ENCODE assay signal across 8 cellular contexts in genomic region chrX:37871626-37872302, GRCh38. TPM values are rescaled to one million over a fixed set of nuclear protein-coding genes. Genes with fewer than 3 reads are reported as not detected.
DNase-seq lines count a peak whose midpoint lies in the region; ATAC-seq, FAIRE-seq and TF ChIP-seq lines count a peak whose summit lies in the region.

No MANE protein-coding gene starts in this region.

- H3K36me3 Mint-ChIP-seq in activated T-helper 1 cell treated with anti-CD3 and anti-CD28 coated beads, Interleukin-12 subunit alpha, Interleukin-12 subunit beta, Interleukin-2, Interleukin-4 antibody, amounts not matched to agents 30 ng/mL and 10 ng/mL and 1 ng/mL, durations not matched to agents 14 hours and 24 hours and 36 hours (ENCODE audit: low read depth): no peaks in the 10 kb centered on the region

- H3K27me3 Mint-ChIP-seq in activated T-helper 1 cell treated with anti-CD3 and anti-CD28 coated beads, Interleukin-12 subunit alpha, Interleukin-12 subunit beta, Interleukin-2, Interleukin-4 antibody, amounts not matched to agents 30 ng/mL and 10 ng/mL and 1 ng/mL, durations not matched to agents 14 hours and 24 hours and 36 hours (ENCODE audit: insufficient read depth): peaks cover 3% of the 10 kb centered on the region

- no peak overlapping the region for H3K4me3 Mint-ChIP-seq in activated T-helper 1 cell treated with anti-CD3 and anti-CD28 coated beads, Interleukin-12 subunit alpha, Interleukin-12 subunit beta, Interleukin-2, Interleukin-4 antibody, amounts not matched to agents 30 ng/mL and 10 ng/mL and 1 ng/mL, durations not matched to agents 14 hours and 24 hours and 36 hours

- H3K9me3 Mint-ChIP-seq in activated T-helper 1 cell treated with anti-CD3 and anti-CD28 coated beads, Interleukin-12 subunit alpha, Interleukin-12 subunit beta, Interleukin-2, Interleukin-4 antibody, amounts not matched to agents 30 ng/mL and 10 ng/mL and 1 ng/mL, durations not matched to agents 14 hours and 24 hours and 36 hours: peaks cover 7% of the 10 kb centered on the region

- ATAC-seq in SK-N-SH treated with all-trans-retinoic acid at 6 μM for 48 hours (peak; percentile 96), GM21381 (IDR thresholded peaks at IDR 0.05; ENCODE audit: unreplicated experiment) (no peak), HG03139 (IDR thresholded peaks at IDR 0.05; ENCODE audit: unreplicated experiment) (no peak)

- DNase-seq in stimulated activated CD4-positive, alpha-beta T cell treated with anti-CD3 and anti-CD28 coated beads, Interleukin-15, amount 100 ng/mL, for 48 hours (ENCODE audit: low read depth in 2 of 2): peak; percentile 2 to 7
- no peak for DNase-seq in stimulated activated CD4-positive, alpha-beta T cell treated with anti-CD3 and anti-CD28 coated beads, Interleukin-12 subunit alpha, Interleukin-12 subunit beta, amount 100 ng/mL, for 4 hours
- peak; percentile 85 for DNase-seq in glomerular visceral epithelial cell (ENCODE audit: extremely low spot score)
- peak; percentile 82 for DNase-seq in urothelium cell line (ENCODE audit: low spot score)
- no peak for DNase-seq in activated T-helper 1 cell treated with anti-CD3 and anti-CD28 coated beads, Interleukin-12 subunit alpha, Interleukin-12 subunit beta, Interleukin-2, Interleukin-4 antibody, amounts not matched to agents 30 ng/mL and 10 ng/mL and 1 ng/mL, durations not matched to agents 14 hours and 24 hours and 36 hours (ENCODE audit: low spot score)

- peaks cover 8% of the 10 kb centered on the region for H3K4me1 Mint-ChIP-seq in activated T-helper 1 cell treated with anti-CD3 and anti-CD28 coated beads, Interleukin-12 subunit alpha, Interleukin-12 subunit beta, Interleukin-2, Interleukin-4 antibody, amounts not matched to agents 30 ng/mL and 10 ng/mL and 1 ng/mL, durations not matched to agents 14 hours and 24 hours and 36 hours (ENCODE audit: low read depth)

- intact Hi-C loops in activated T-helper 1 cell treated with anti-CD3 and anti-CD28 coated beads, Interleukin-12 subunit alpha, Interleukin-12 subunit beta, Interleukin-2, Interleukin-4 antibody, amounts not matched to agents 30 ng/mL and 10 ng/mL and 1 ng/mL, durations not matched to agents 14 hours and 24 hours and 36 hours (cut with micrococcal nuclease): no loop called here

- FAIRE-seq in urothelium cell line (lab: Jason Lieb, UNC): no peak

- H3K27ac Mint-ChIP-seq in activated T-helper 1 cell treated with anti-CD3 and anti-CD28 coated beads, Interleukin-12 subunit alpha, Interleukin-12 subunit beta, Interleukin-2, Interleukin-4 antibody, amounts not matched to agents 30 ng/mL and 10 ng/mL and 1 ng/mL, durations not matched to agents 14 hours and 24 hours and 36 hours: no peak overlapping the region

TF ChIP-seq in SK-N-SH treated with all-trans-retinoic acid at 6 μM for 48 hours, 23 proteins besides CTCF, POLR2A, EP300 and RAD21 (continues in another document):
- TF ChIP-seq ZNF8 (CRISPR knock-in tag; IDR thresholded peaks at IDR 0.05) (no peak), TSHZ2 (CRISPR knock-in tag; IDR thresholded peaks at IDR 0.05) (no peak), GLIS3 (CRISPR knock-in tag; IDR thresholded peaks at IDR 0.05) (no peak), ZFP30 (CRISPR knock-in tag; IDR thresholded peaks at IDR 0.05) (no peak), ISL1 (CRISPR knock-in tag; IDR thresholded peaks at IDR 0.05) (no peak), ESRRG (CRISPR knock-in tag; IDR thresholded peaks at IDR 0.05) (no peak), CSDC2 (CRISPR knock-in tag; IDR thresholded peaks at IDR 0.05) (no peak), SNAI2 (CRISPR knock-in tag; IDR thresholded peaks at IDR 0.05) (no peak), POU6F1 (CRISPR knock-in tag; IDR thresholded peaks at IDR 0.05; ENCODE audit: borderline replicate concordance, low read depth) (no peak), PPARA (CRISPR knock-in tag; IDR thresholded peaks at IDR 0.05; ENCODE audit: borderline replicate concordance) (no peak), RARB (CRISPR knock-in tag; IDR thresholded peaks at IDR 0.05) (no peak), BACH2 (CRISPR knock-in tag; IDR thresholded peaks at IDR 0.05; ENCODE audit: borderline replicate concordance) (no peak), ARNTL (CRISPR knock-in tag; IDR thresholded peaks at IDR 0.05; ENCODE audit: borderline replicate concordance, low read depth) (no peak), ZC3H10 (CRISPR knock-in tag; IDR thresholded peaks at IDR 0.05) (no peak)
- TF ChIP-seq, protein P1, sequence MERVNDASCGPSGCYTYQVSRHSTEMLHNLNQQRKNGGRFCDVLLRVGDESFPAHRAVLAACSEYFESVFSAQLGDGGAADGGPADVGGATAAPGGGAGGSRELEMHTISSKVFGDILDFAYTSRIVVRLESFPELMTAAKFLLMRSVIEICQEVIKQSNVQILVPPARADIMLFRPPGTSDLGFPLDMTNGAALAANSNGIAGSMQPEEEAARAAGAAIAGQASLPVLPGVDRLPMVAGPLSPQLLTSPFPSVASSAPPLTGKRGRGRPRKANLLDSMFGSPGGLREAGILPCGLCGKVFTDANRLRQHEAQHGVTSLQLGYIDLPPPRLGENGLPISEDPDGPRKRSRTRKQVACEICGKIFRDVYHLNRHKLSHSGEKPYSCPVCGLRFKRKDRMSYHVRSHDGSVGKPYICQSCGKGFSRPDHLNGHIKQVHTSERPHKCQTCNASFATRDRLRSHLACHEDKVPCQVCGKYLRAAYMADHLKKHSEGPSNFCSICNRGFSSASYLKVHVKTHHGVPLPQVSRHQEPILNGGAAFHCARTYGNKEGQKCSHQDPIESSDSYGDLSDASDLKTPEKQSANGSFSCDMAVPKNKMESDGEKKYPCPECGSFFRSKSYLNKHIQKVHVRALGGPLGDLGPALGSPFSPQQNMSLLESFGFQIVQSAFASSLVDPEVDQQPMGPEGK (CRISPR knock-in tag; IDR thresholded peaks at IDR 0.05; ENCODE audit: borderline replicate concordance): no peak
- TF ChIP-seq, protein P2, sequence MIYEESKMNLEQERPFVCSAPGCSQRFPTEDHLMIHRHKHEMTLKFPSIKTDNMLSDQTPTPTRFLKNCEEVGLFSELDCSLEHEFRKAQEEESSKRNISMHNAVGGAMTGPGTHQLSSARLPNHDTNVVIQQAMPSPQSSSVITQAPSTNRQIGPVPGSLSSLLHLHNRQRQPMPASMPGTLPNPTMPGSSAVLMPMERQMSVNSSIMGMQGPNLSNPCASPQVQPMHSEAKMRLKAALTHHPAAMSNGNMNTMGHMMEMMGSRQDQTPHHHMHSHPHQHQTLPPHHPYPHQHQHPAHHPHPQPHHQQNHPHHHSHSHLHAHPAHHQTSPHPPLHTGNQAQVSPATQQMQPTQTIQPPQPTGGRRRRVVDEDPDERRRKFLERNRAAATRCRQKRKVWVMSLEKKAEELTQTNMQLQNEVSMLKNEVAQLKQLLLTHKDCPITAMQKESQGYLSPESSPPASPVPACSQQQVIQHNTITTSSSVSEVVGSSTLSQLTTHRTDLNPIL (CRISPR knock-in tag; IDR thresholded peaks at IDR 0.05; ENCODE audit: low read depth): no peak

RNA-seq across cellular contexts. Expression of gene DYNLT3, which starts 24.4 kb away (rescaled TPM):
- total RNA-seq in activated T-helper 1 cell treated with anti-CD3 and anti-CD28 coated beads, Interleukin-12 subunit alpha, Interleukin-12 subunit beta, Interleukin-2, Interleukin-4 antibody, amounts not matched to agents 30 ng/mL and 10 ng/mL and 1 ng/mL, durations not matched to agents 14 hours and 24 hours and 36 hours: 15.3 and 16.7 TPM in 2 replicates

Comparison
In these comparisons a context has a peak if more than half of its experiments do, and no peak if none do; other contexts are left out.
1. DNase-seq: peak in stimulated activated CD4-positive, alpha-beta T cell treated with anti-CD3 and anti-CD28 coated beads, Interleukin-15, amount 100 ng/mL, for 48 hours (2 of 2), glomerular visceral epithelial cell (single experiment) and urothelium cell line (single experiment); none in stimulated activated CD4-positive, alpha-beta T cell treated with anti-CD3 and anti-CD28 coated beads, Interleukin-12 subunit alpha, Interleukin-12 subunit beta, amount 100 ng/mL, for 4 hours (single experiment) and activated T-helper 1 cell treated with anti-CD3 and anti-CD28 coated beads, Interleukin-12 subunit alpha, Interleukin-12 subunit beta, Interleukin-2, Interleukin-4 antibody, amounts not matched to agents 30 ng/mL and 10 ng/mL and 1 ng/mL, durations not matched to agents 14 hours and 24 hours and 36 hours (single experiment).